Comparison of ENCODE assay signal across 7 cellular contexts in the genomic region with DNA sequence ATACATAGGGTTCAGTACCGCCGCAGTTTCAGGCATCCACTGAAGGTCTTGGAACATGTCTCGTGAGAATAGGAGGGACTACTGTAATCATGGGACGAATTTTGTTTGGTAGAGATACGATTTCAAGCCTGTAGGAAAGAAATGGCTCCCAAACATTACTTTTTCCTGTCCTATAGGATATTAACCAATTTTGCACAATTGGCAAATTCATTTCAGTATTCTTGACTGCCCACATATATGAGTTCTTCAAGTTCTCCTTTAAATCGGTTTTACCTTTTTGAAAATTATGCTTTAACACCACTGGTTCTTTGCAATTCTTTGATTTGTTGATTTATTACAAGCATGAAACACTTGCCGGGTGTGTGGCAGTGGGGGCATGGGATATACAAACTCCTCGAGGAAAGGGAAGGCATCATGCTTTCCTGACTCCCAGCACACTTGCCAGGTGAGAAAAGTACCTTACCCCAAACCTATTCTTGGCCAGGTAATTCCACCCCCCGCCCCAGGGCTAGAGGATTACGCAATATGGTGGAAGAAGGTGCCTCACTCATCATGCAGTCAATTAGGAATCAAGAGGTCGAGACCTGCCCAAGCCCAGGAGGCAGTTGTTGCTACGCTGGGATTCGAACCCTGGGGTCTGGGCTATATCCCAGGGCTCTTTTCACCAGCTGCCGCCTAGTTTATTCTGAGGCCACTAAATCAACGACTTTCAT.
DNase-seq lines count a peak whose midpoint lies in the region; ATAC-seq and TF ChIP-seq lines count a peak whose summit lies in the region.

No MANE protein-coding gene starts in this region.

- peaks cover 8% of the 10 kb centered on the region for H3K4me1 ChIP-seq in effector memory CD4-positive, alpha-beta T cell (ENCODE audit: control insufficient read depth, insufficient read depth, low read length, poor library complexity, severe bottlenecking)
- peaks cover 12 to 14% of the 10 kb centered on the region in 2 experiments for H3K4me1 ChIP-seq in neutrophil (ENCODE audit: control insufficient read depth in 1 of 2, insufficient read depth in 1 of 2, low read depth in 1 of 2, low read length in 1 of 2)

- no peak for TF ChIP-seq EP300 in Ishikawa (IDR thresholded peaks at IDR 0.05; ENCODE audit: borderline replicate concordance)

- no peak for TF ChIP-seq RAD21 in Ishikawa (IDR thresholded peaks at IDR 0.05; ENCODE audit: low read depth)

- peak; percentile 10 for ATAC-seq in GM19397 (IDR thresholded peaks at IDR 0.05; ENCODE audit: unreplicated experiment)
- ATAC-seq in GM21367 (IDR thresholded peaks at IDR 0.05; ENCODE audit: unreplicated experiment) = no peak
- ATAC-seq in GM21737 (IDR thresholded peaks at IDR 0.05; ENCODE audit: unreplicated experiment) = no peak

- H3K4me3 ChIP-seq in effector memory CD4-positive, alpha-beta T cell (ENCODE audit: insufficient read depth, low read depth, low read length, poor library complexity, severe bottlenecking) = peak overlapping the region; percentile 91
- H3K4me3 ChIP-seq in neutrophil (ENCODE audit: low read depth in 1 of 2, low read length in 1 of 2) = peak overlapping the region; percentile 85 to 87

- peak overlapping the region; percentile 62 for H3K27ac ChIP-seq in effector memory CD4-positive, alpha-beta T cell (ENCODE audit: insufficient read depth, low read length, poor library complexity, severe bottlenecking)
- H3K27ac ChIP-seq in neutrophil = peak overlapping the region; percentile 69

- peaks cover 5% of the 10 kb centered on the region for H3K36me3 ChIP-seq in effector memory CD4-positive, alpha-beta T cell (ENCODE audit: control insufficient read depth, insufficient read depth, low read length)
- no peaks in the 10 kb centered on the region for H3K36me3 ChIP-seq in neutrophil

- DNase-seq in effector memory CD4-positive, alpha-beta T cell = no peak
- DNase-seq in NCI-H1048 (lab: John Stamatoyannopoulos, UW) = no peak

- H3K9me3 ChIP-seq in effector memory CD4-positive, alpha-beta T cell (ENCODE audit: control insufficient read depth, low read length) = no peaks in the 10 kb centered on the region
- H3K9me3 ChIP-seq in neutrophil = no peaks in the 10 kb centered on the region

- no peak for TF ChIP-seq CTCF in neutrophil (IDR thresholded peaks at IDR 0.05)

- no peaks in the 10 kb centered on the region for H3K27me3 ChIP-seq in effector memory CD4-positive, alpha-beta T cell (replicated peaks; ENCODE audit: control insufficient read depth, insufficient read depth, low read length, poor library complexity, severe bottlenecking)
- H3K27me3 ChIP-seq in neutrophil = no peaks in the 10 kb centered on the region

TF ChIP-seq in Ishikawa, 13 proteins besides CTCF, POLR2A, EP300 and RAD21:
- no peak for TF ChIP-seq YY1 (IDR thresholded peaks at IDR 0.05; ENCODE audit: low read depth)
- TF ChIP-seq CEBPB (IDR thresholded peaks at IDR 0.05) = peak; percentile 96
